ENCODE assay signal across 9 cellular contexts in genomic region chr7:3092468-3092867, GRCh38. TPM values are rescaled to one million over a fixed set of nuclear protein-coding genes. Genes with fewer than 3 reads are reported as not detected.
A peak's percentile ranks its signal among the peaks of the same experiment; 100 is the strongest.
DNase-seq lines count a peak whose midpoint lies in the region; ATAC-seq, FAIRE-seq and TF ChIP-seq lines count a peak whose summit lies in the region.
"Had no signal": no experiment of that assay in that cellular context is flagged by ENCODE, and none has a peak within 500 bp of the region (broad histone marks: within the 10 kb centered on the region; RNA-seq: fewer than 3 reads in every experiment).

No MANE protein-coding gene starts in this region.

- no peaks in the 10 kb centered on the region for H3K9me3 ChIP-seq in lower lobe of right lung
- H3K9me3 ChIP-seq in testis, result no peaks in the 10 kb centered on the region
- H3K9me3 ChIP-seq: SJSA1 had no signal

- H3K4me1 ChIP-seq in lower lobe of right lung (no peaks in the 10 kb centered on the region), testis (no peaks in the 10 kb centered on the region)
- H3K4me1 ChIP-seq: SJSA1 had no signal

- no peaks in the 10 kb centered on the region for H3K27me3 Mint-ChIP-seq in activated CD8-positive, alpha-beta memory T cell treated with anti-CD3 and anti-CD28 coated beads, Interleukin-2, amount 10 ng/mL, durations not matched to agents 7 days and 5 days

- CTCF ChIA-PET in activated CD8-positive, alpha-beta memory T cell treated with anti-CD3 and anti-CD28 coated beads, Interleukin-2, amount 10 ng/mL, durations not matched to agents 7 days and 5 days (lab: Charles Lee), result interaction anchor here (0.7 to 7.5 kb wide), 17 partner anchors 9 to 228 kb away, joined by 3 to 168 read pairs (median 5); no protein-coding TSS in a partner anchor

- H3K4me1 Mint-ChIP-seq in activated CD8-positive, alpha-beta memory T cell treated with anti-CD3 and anti-CD28 coated beads, Interleukin-2, amount 10 ng/mL, durations not matched to agents 7 days and 5 days, result peaks cover 69% of the 10 kb centered on the region

- H3K4me3 ChIP-seq in lower lobe of right lung (no peak overlapping the region), testis (no peak overlapping the region)
- H3K4me3 ChIP-seq: SJSA1 had no signal

- intact Hi-C loops in lower lobe of right lung (cut with DNase I), result no loop called here
- intact Hi-C loops in testis (cut with DNase I; ENCODE audit: low total_unique reads), result no loop called here

- DNase-seq in activated CD8-positive, alpha-beta memory T cell treated with anti-CD3 and anti-CD28 coated beads, Interleukin-2, amount 10 ng/mL, durations not matched to agents 7 days and 5 days, result peak; percentile 94
- DNase-seq in lower lobe of right lung (peak; percentile 58), testis (peak; percentile 37), D721Med (ENCODE audit: insufficient read length, low spot score) (no peak), NCI-H2107 treated with DMSO at 0.1 percent for 48 hours (lab: John Stamatoyannopoulos, UW; ENCODE audit: unreplicated experiment) (no peak), NCI-H526 treated with DMSO at 0.1 percent for 48 hours (lab: John Stamatoyannopoulos, UW) (no peak)

- H3K9me3 Mint-ChIP-seq in activated CD8-positive, alpha-beta memory T cell treated with anti-CD3 and anti-CD28 coated beads, Interleukin-2, amount 10 ng/mL, durations not matched to agents 7 days and 5 days (ENCODE audit: low read depth), result no peaks in the 10 kb centered on the region

- H3K27ac ChIP-seq in lower lobe of right lung (no peak overlapping the region), testis (no peak overlapping the region)
- H3K27ac ChIP-seq: SJSA1 had no signal

- no peaks in the 10 kb centered on the region for H3K27me3 ChIP-seq in lower lobe of right lung (ENCODE audit: low read depth)
- H3K27me3 ChIP-seq in testis, result no peaks in the 10 kb centered on the region
- H3K27me3 ChIP-seq: SJSA1 had no signal

- ATAC-seq in GM19372 (IDR thresholded peaks at IDR 0.05; ENCODE audit: low read depth, unreplicated experiment) (peak; percentile 74), HG03457 (IDR thresholded peaks at IDR 0.05; ENCODE audit: unreplicated experiment) (peak; percentile 78), lower lobe of right lung (peak; percentile 54 to 57)
- peak; percentile 81 for ATAC-seq in activated CD8-positive, alpha-beta memory T cell treated with anti-CD3 and anti-CD28 coated beads, Interleukin-2, amount 10 ng/mL, durations not matched to agents 7 days and 5 days

- WGBS in testis, 2 donors, result 78% methylated on average over 6 of the region's 6 CpGs

- peaks cover 17% of the 10 kb centered on the region for H3K36me3 Mint-ChIP-seq in activated CD8-positive, alpha-beta memory T cell treated with anti-CD3 and anti-CD28 coated beads, Interleukin-2, amount 10 ng/mL, durations not matched to agents 7 days and 5 days

- peak overlapping the region; percentile 90 for H3K27ac Mint-ChIP-seq in activated CD8-positive, alpha-beta memory T cell treated with anti-CD3 and anti-CD28 coated beads, Interleukin-2, amount 10 ng/mL, durations not matched to agents 7 days and 5 days

- H3K36me3 ChIP-seq in lower lobe of right lung (no peaks in the 10 kb centered on the region), testis (ENCODE audit: low read depth, missing control alignments) (no peaks in the 10 kb centered on the region)
- H3K36me3 ChIP-seq: SJSA1 had no signal

- H3K4me3 Mint-ChIP-seq in activated CD8-positive, alpha-beta memory T cell treated with anti-CD3 and anti-CD28 coated beads, Interleukin-2, amount 10 ng/mL, durations not matched to agents 7 days and 5 days, result peak overlapping the region; percentile 26

- no peak for FAIRE-seq in D721Med (lab: Jason Lieb, UNC)

- TF ChIP-seq CTCF in lower lobe of right lung (IDR thresholded peaks at IDR 0.05), result no peak
- no peak for TF ChIP-seq CTCF in testis (IDR thresholded peaks at IDR 0.05)
- no peak for TF ChIP-seq CTCF in D721Med (IDR thresholded peaks at IDR 0.05; ENCODE audit: insufficient read depth, missing control alignments)

- TF ChIP-seq POLR2A in testis (IDR thresholded peaks at IDR 0.05), result no peak

RNA-seq across cellular contexts. Expression of gene CARD11, which starts 48.8 kb away (rescaled TPM):
- 100 to 1,000 TPM; 136 to 196 TPM for total RNA-seq in activated CD8-positive, alpha-beta memory T cell treated with anti-CD3 and anti-CD28 coated beads, Interleukin-2, amount 10 ng/mL, durations not matched to agents 7 days and 5 days
- total RNA-seq in lower lobe of right lung (5.7 TPM), testis (1 to 10 TPM; 2.9 to 3.9 TPM)
- polyA plus RNA-seq in testis (ENCODE audit: insufficient read depth, low read depth, low replicate concordance), result 3.2 TPM

Comparison
In these comparisons a context has a peak if more than half of its experiments do, and no peak if none do; other contexts are left out.
1. DNase-seq: peak in activated CD8-positive, alpha-beta memory T cell treated with anti-CD3 and anti-CD28 coated beads, Interleukin-2, amount 10 ng/mL, durations not matched to agents 7 days and 5 days (single experiment), lower lobe of right lung (single experiment) and testis (single experiment); none in D721Med (single experiment), NCI-H2107 treated with DMSO at 0.1 percent for 48 hours (single experiment) and NCI-H526 treated with DMSO at 0.1 percent for 48 hours (single experiment).
2. RNA of gene CARD11, which starts 48.8 kb away (total RNA-seq): 136 to 196 TPM in activated CD8-positive, alpha-beta memory T cell treated with anti-CD3 and anti-CD28 coated beads, Interleukin-2, amount 10 ng/mL, durations not matched to agents 7 days and 5 days; 5.7 TPM in lower lobe of right lung (single experiment) and 2.9 to 3.9 TPM in testis; every median in the first group is over 10 times any median in the second.
3. Peak in every context shown above with its lines, with median percentiles within 50 percentile points of each other: ATAC-seq.